In genomic region chr10:132411561-132412253, GRCh38 we compare ENCODE assay signal across 8 cellular contexts. TPM values are rescaled to one million over a fixed set of nuclear protein-coding genes. Genes with fewer than 3 reads are reported as not detected.
A peak's percentile ranks its signal among the peaks of the same experiment; 100 is the strongest.
DNase-seq lines count a peak whose midpoint lies in the region; ATAC-seq and TF ChIP-seq lines count a peak whose summit lies in the region.

No MANE protein-coding gene starts in this region.

- H3K9ac ChIP-seq in mucosa of rectum (ENCODE audit: low read depth in 1 of 2, low read length in 2 of 2): peak overlapping the region; percentile 60 to 92

- no peaks in the 10 kb centered on the region for H3K27me3 ChIP-seq in esophagus muscularis mucosa
- no peaks in the 10 kb centered on the region for H3K27me3 ChIP-seq in mucosa of rectum (ENCODE audit: control insufficient read depth in 2 of 2, insufficient read depth in 2 of 2, low read length in 2 of 2)
- no peaks in the 10 kb centered on the region for H3K27me3 ChIP-seq in upper lobe of left lung

- WGBS in esophagus muscularis mucosa: 18% methylated on average over 21 of the region's 23 CpGs
- 7 to 11% methylated on average over 15 to 23 of the region's 23 CpGs for WGBS in upper lobe of left lung, 2 donors

- H3K4me3 ChIP-seq in esophagus muscularis mucosa (peak overlapping the region; percentile 8 to 24 (median 18)), mucosa of rectum (ENCODE audit: low read length in 2 of 2) (peak overlapping the region in 1 of 2 donors; percentile 44), upper lobe of left lung (peak overlapping the region in 1 of 4 donors; percentile 2)

- H3K36me3 ChIP-seq in esophagus muscularis mucosa (peaks cover 0 to 7% (median 2%) of the 10 kb centered on the region in 4 donors), mucosa of rectum (ENCODE audit: control insufficient read depth in 2 of 2, insufficient read depth in 2 of 2, low read length in 2 of 2) (peaks cover 12 to 16% of the 10 kb centered on the region in 2 donors), upper lobe of left lung (peaks cover 0 to 7% (median 2%) of the 10 kb centered on the region in 4 donors)

- H3K9me3 ChIP-seq in esophagus muscularis mucosa (no peaks in the 10 kb centered on the region), mucosa of rectum (ENCODE audit: control insufficient read depth in 2 of 2, low read length in 2 of 2) (no peaks in the 10 kb centered on the region), upper lobe of left lung (no peaks in the 10 kb centered on the region)

- H3K27ac ChIP-seq in esophagus muscularis mucosa (replicated peaks in 1 of 4) (peak overlapping the region; percentile 76 to 85 (median 81)), mucosa of rectum (ENCODE audit: low read depth in 2 of 2, low read length in 2 of 2) (peak overlapping the region; percentile 89 to 97), upper lobe of left lung (peak overlapping the region; percentile 82 to 93 (median 90))

- TF ChIP-seq POLR2A in esophagus muscularis mucosa (IDR thresholded peaks at IDR 0.05; ENCODE audit: low read depth): no peak
- no peak for TF ChIP-seq POLR2A in upper lobe of left lung (IDR thresholded peaks at IDR 0.05)

- TF ChIP-seq CTCF in esophagus muscularis mucosa (IDR thresholded peaks at IDR 0.05) (peak in 1 of 3 experiments; percentile 8), upper lobe of left lung (IDR thresholded peaks at IDR 0.05) (no peak)

- ATAC-seq in upper lobe of left lung (ENCODE audit: low FRiP score in 2 of 2): peak in 1 of 2 donors; percentile 31

- TF ChIP-seq EP300 in esophagus muscularis mucosa (IDR thresholded peaks at IDR 0.05): no peak
- no peak for TF ChIP-seq EP300 in upper lobe of left lung (IDR thresholded peaks at IDR 0.05)

- DNase-seq in NCI-H1417 (lab: John Stamatoyannopoulos, UW) (peak; percentile 14 to 71 (median 25)), NCI-H1417 treated with DMSO at 0.1 percent for 48 hours (lab: John Stamatoyannopoulos, UW) (no peak), esophagus muscularis mucosa (ENCODE audit: extremely low spot score) (no peak), upper lobe of left lung (peak; percentile 68 to 84), NCI-H2171 treated with DMSO at 0.1 percent for 48 hours (lab: John Stamatoyannopoulos, UW) (no peak), GF-D8 (lab: John Stamatoyannopoulos, UW) (no peak), MV-4-11 (lab: John Stamatoyannopoulos, UW) (no peak)

- intact Hi-C loops in esophagus muscularis mucosa (cut with DNase I): no loop called here

- H3K4me1 ChIP-seq in esophagus muscularis mucosa: peaks cover 61 to 94% (median 91%) of the 10 kb centered on the region in 4 donors
- H3K4me1 ChIP-seq in mucosa of rectum (ENCODE audit: control insufficient read depth in 2 of 2, insufficient read depth in 2 of 2, low read length in 2 of 2): peaks cover 65 to 66% of the 10 kb centered on the region in 2 donors
- H3K4me1 ChIP-seq in upper lobe of left lung: peaks cover 62 to 89% (median 75%) of the 10 kb centered on the region in 4 donors

RNA-seq across cellular contexts. Expression of gene PWWP2B, which starts 14.7 kb away (rescaled TPM):
- total RNA-seq in esophagus muscularis mucosa (10 to 100 TPM; 11.8 to 25.5 (median 14.3) TPM), upper lobe of left lung (10 to 100 TPM; 20.2 to 54.4 (median 32.9) TPM)

Comparison
In these comparisons a context has a peak if more than half of its experiments do, and no peak if none do; other contexts are left out.
1. DNase-seq: peak in NCI-H1417 (3 of 3) and upper lobe of left lung (2 of 2); none in NCI-H1417 treated with DMSO at 0.1 percent for 48 hours (single experiment), esophagus muscularis mucosa (single experiment), NCI-H2171 treated with DMSO at 0.1 percent for 48 hours (single experiment), GF-D8 (single experiment) and MV-4-11 (single experiment).
2. Peak in every context shown above with its lines, with median percentiles within 50 percentile points of each other: H3K27ac ChIP-seq.